26 cellular contexts compared by ENCODE assay signal in the genomic region with DNA sequence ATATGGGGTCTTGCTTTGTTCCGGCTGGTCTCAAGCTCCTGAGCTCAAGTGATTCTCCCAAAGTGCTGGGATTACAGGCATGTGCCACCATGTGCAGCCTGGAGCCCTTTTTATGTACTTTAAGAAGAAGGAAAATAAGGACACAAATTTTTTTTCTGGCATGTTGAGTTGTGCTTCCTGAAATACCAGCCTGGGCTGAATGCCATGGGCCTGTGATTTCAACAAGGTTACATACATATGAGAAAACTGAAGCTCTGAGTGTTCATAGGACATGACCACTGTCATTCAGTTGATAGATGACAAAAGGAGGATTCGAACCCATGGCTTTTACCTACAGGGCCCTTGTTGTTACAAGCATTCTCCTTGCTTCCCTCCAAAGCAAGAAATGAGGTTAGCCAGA. TPM values are rescaled to one million over a fixed set of nuclear protein-coding genes. Genes with fewer than 3 reads are reported as not detected.
"Had no signal": no experiment of that assay in that cellular context is flagged by ENCODE, and none has a peak within 500 bp of the region (broad histone marks: within the 10 kb centered on the region; RNA-seq: fewer than 3 reads in every experiment).

No MANE protein-coding gene starts in this region.

- H3K36me3 ChIP-seq: gastrocnemius medialis, spleen, transverse colon had no signal

- H3K27me3 ChIP-seq: gastrocnemius medialis, spleen, testis, transverse colon had no signal

- H3K9me3 ChIP-seq: gastrocnemius medialis, spleen, testis, transverse colon had no signal

- H3K27ac ChIP-seq: gastrocnemius medialis, spleen, testis, transverse colon had no signal

- DNase-seq: activated CD8-positive, alpha-beta memory T cell treated with anti-CD3 and anti-CD28 coated beads, Interleukin-2, amount 10 ng/mL, durations not matched to agents 7 days and 5 days; activated CD8-positive, alpha-beta T cell treated with anti-CD3 and anti-CD28 coated beads, Interleukin-2, amount 10 ng/mL, durations not matched to agents 7 days and 5 days; activated naive CD8-positive, alpha-beta T cell treated with anti-CD3 and anti-CD28 coated beads, Interleukin-2, amount 50 U/mL, for 24 hours; activated T-cell treated with anti-CD3 and anti-CD28 coated beads, Interleukin-2, amount 50 U/mL, for 48 hours; dermis blood vessel endothelial cell; effector CD4-positive, alpha-beta T cell; erythroblast; gastrocnemius medialis; glutamatergic neuron; kidney; left colon; naive thymus-derived CD8-positive, alpha-beta T cell; right cardiac atrium; spleen; stimulated activated naive CD4-positive, alpha-beta T cell treated with Interleukin-2 at 50 U/mL for 16 hours; SW 1271; T-helper 17 cell; T1000; testis; transverse colon had no signal

- ATAC-seq: activated CD8-positive, alpha-beta memory T cell treated with anti-CD3 and anti-CD28 coated beads, Interleukin-2, amount 10 ng/mL, durations not matched to agents 7 days and 5 days; activated CD8-positive, alpha-beta T cell treated with anti-CD3 and anti-CD28 coated beads, Interleukin-2, amount 10 ng/mL, durations not matched to agents 7 days and 5 days; activated naive CD8-positive, alpha-beta T cell treated with anti-CD3 and anti-CD28 coated beads, Interleukin-2, amount 50 U/mL, for 24 hours; gastrocnemius medialis; left colon; naive thymus-derived CD8-positive, alpha-beta T cell; T-helper 17 cell; WTC11 had no signal

- FAIRE-seq: bronchial epithelial cell, colon, endometrium, kidney had no signal

- H3K4me3 ChIP-seq: gastrocnemius medialis, spleen, testis, transverse colon had no signal

- H3K4me1 ChIP-seq: gastrocnemius medialis, spleen, testis, transverse colon had no signal

RNA-seq across cellular contexts. Expression of a gene that starts 36.1 kb away (rescaled TPM):
- total RNA-seq: activated CD8-positive, alpha-beta memory T cell treated with anti-CD3 and anti-CD28 coated beads, Interleukin-2, amount 10 ng/mL, durations not matched to agents 7 days and 5 days; activated CD8-positive, alpha-beta T cell treated with anti-CD3 and anti-CD28 coated beads, Interleukin-2, amount 10 ng/mL, durations not matched to agents 7 days and 5 days; activated T-helper 2 cell treated with anti-CD3 and anti-CD28 coated beads, Interferon-gamma antibody, Interleukin-2, Interleukin-4, amounts not matched to agents 10 μg/mL and 5 μg/mL and 100 μg/mL, durations not matched to agents 14 hours and 24 hours and 36 hours; neural crest cell had no signal
